In the genomic region with DNA sequence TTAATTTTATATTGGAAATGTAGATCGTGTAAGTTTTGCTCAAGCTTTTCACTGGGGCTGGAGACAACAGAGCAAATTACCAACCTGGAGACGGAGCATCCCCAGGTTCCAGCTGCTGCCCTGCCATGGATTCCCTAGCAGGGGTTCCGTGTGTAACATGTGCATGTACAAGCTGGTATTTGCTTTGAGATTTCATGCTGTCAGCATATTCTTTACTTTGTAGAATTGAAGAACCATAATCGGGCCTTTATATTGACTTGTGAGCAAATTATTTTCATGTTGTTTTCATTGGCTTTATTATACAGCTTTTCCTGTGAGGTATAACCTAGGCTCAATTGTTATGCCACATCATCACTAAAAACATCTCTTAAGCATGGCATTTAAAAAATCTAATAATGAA, we compare ENCODE assay signal across 5 cellular contexts.
"Had no signal": no experiment of that assay in that cellular context is flagged by ENCODE, and none has a peak within 500 bp of the region (broad histone marks: within the 10 kb centered on the region; RNA-seq: fewer than 3 reads in every experiment).

No MANE protein-coding gene starts in this region.

- H3K4me2 ChIP-seq: KMS-11 had no signal

- H3K27ac ChIP-seq: HL-60, KMS-11 had no signal

- FAIRE-seq: HTR-8/SVneo had no signal

- H3K9ac ChIP-seq: KMS-11 had no signal

- DNase-seq: KBM-7, KG1 had no signal
